ENCODE assay signal across 19 cellular contexts in the genomic region with DNA sequence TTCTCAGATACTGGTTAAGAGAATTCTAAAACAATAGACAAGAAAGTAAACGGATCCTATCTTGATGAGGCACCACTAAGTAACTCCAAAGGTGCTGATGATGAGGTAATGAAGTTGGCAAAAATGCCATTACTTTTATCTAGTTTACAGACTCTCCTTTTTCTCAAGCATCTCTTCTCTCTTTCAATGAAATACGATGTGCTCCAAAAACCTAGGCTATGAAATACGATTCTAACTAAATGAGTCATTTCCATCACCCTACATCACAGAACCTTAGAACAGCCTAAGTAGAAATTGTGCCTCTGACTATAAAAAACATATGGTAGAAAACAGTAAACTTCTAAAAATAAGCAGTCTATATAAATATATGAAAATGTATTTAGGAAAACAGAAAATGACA. TPM values are rescaled to one million over a fixed set of nuclear protein-coding genes. Genes with fewer than 3 reads are reported as not detected.
A peak's percentile ranks its signal among the peaks of the same experiment; 100 is the strongest.
DNase-seq lines count a peak whose midpoint lies in the region; ATAC-seq and TF ChIP-seq lines count a peak whose summit lies in the region.
"Had no signal": no experiment of that assay in that cellular context is flagged by ENCODE, and none has a peak within 500 bp of the region (broad histone marks: within the 10 kb centered on the region; RNA-seq: fewer than 3 reads in every experiment).

No MANE protein-coding gene starts in this region.

- in situ Hi-C loops in astrocyte of the spinal cord (cut with HindIII; ENCODE audit: low sequenced_read_pairs): no loop called here

- no peak for TF ChIP-seq CTCF in astrocyte of the spinal cord (IDR thresholded peaks at IDR 0.05; ENCODE audit: low read depth, low read length)

- no peak overlapping the region for H3K4me3 ChIP-seq in astrocyte of the spinal cord (ENCODE audit: low read depth, low read length)
- H3K4me3 ChIP-seq: hepatocyte, Peyer's patch, suprapubic skin had no signal

- DNase-seq in ELR (ENCODE audit: low read depth) (peak; percentile 69), LHCN-M2 (ENCODE audit: low read depth) (peak; percentile 52), astrocyte of the spinal cord (ENCODE audit: low read depth, low spot score) (peak; percentile 64), myocyte (ENCODE audit: low read depth) (peak; percentile 11), putamen (ENCODE audit: low spot score) (no peak), dermis blood vessel endothelial cell (no peak)
- DNase-seq: activated CD4-positive, alpha-beta T cell treated with anti-CD3 and anti-CD28 coated beads for 1 hour; amniotic stem cell; BE2C; effector memory CD4-positive, alpha-beta T cell; islet precursor cell; naive thymus-derived CD8-positive, alpha-beta T cell; NCI-H1694; Peyer's patch; T1000 had no signal

- no peak for ATAC-seq in GM19452 (IDR thresholded peaks at IDR 0.05; ENCODE audit: unreplicated experiment)
- no peak for ATAC-seq in GM21423 (IDR thresholded peaks at IDR 0.05; ENCODE audit: unreplicated experiment)
- ATAC-seq: naive thymus-derived CD8-positive, alpha-beta T cell had no signal

RNA-seq across cellular contexts. Expression of a gene that starts 58.9 kb away (rescaled TPM):
- total RNA-seq in LHCN-M2 (2014; rRNA removed): 6.7 and 9.3 TPM in 2 replicates
- 2.2 TPM for polyA plus RNA-seq in LHCN-M2 (2012)
- 10.2 and 10.4 TPM in 2 replicates for total RNA-seq in myocyte
- 6.7 TPM for polyA plus RNA-seq in myocyte (2012)
- 6.6 and 9.0 TPM in 2 replicates for total RNA-seq in dermis blood vessel endothelial cell

Comparison
In these comparisons a context has a peak if more than half of its experiments do, and no peak if none do; other contexts are left out.
1. DNase-seq: peak in ELR (single experiment), LHCN-M2 (single experiment), astrocyte of the spinal cord (single experiment) and myocyte (single experiment); none in putamen (single experiment) and dermis blood vessel endothelial cell (single experiment).